Comparison of ENCODE assay signal across 1 cellular context in the genomic region with DNA sequence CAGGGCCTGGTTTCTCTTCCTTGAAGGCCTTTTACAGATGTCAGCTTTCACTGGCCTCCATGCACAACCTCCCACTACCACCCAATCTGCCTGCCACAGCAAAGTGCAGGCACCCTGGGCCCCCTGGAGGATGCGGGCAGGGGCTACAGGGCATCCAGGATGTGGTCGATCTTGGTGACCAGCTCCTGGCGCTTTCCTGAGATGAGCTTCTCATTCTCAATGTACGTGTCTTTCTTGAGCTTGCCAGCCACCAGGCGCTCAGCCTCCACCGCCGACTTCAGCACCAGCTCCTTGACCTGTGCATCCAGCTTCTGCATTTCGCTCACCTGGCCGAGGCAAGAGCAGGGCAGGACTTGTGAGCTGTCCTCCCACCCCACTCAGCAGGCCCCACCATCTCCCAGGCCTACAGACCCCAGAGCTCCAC.
TF ChIP-seq lines count a peak whose summit lies in the region.

No MANE protein-coding gene starts in this region.

TF ChIP-seq in K562, 482 proteins besides CTCF, POLR2A, EP300 and RAD21 (continued from another document):
- TF ChIP-seq, protein P1, sequence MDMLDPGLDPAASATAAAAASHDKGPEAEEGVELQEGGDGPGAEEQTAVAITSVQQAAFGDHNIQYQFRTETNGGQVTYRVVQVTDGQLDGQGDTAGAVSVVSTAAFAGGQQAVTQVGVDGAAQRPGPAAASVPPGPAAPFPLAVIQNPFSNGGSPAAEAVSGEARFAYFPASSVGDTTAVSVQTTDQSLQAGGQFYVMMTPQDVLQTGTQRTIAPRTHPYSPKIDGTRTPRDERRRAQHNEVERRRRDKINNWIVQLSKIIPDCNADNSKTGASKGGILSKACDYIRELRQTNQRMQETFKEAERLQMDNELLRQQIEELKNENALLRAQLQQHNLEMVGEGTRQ (CRISPR knock-in tag; IDR thresholded peaks at IDR 0.05): no peak
- no peak for TF ChIP-seq HNRNPL (IDR thresholded peaks at IDR 0.05; ENCODE audit: low read depth, low read length)
- TF ChIP-seq, protein P2, sequence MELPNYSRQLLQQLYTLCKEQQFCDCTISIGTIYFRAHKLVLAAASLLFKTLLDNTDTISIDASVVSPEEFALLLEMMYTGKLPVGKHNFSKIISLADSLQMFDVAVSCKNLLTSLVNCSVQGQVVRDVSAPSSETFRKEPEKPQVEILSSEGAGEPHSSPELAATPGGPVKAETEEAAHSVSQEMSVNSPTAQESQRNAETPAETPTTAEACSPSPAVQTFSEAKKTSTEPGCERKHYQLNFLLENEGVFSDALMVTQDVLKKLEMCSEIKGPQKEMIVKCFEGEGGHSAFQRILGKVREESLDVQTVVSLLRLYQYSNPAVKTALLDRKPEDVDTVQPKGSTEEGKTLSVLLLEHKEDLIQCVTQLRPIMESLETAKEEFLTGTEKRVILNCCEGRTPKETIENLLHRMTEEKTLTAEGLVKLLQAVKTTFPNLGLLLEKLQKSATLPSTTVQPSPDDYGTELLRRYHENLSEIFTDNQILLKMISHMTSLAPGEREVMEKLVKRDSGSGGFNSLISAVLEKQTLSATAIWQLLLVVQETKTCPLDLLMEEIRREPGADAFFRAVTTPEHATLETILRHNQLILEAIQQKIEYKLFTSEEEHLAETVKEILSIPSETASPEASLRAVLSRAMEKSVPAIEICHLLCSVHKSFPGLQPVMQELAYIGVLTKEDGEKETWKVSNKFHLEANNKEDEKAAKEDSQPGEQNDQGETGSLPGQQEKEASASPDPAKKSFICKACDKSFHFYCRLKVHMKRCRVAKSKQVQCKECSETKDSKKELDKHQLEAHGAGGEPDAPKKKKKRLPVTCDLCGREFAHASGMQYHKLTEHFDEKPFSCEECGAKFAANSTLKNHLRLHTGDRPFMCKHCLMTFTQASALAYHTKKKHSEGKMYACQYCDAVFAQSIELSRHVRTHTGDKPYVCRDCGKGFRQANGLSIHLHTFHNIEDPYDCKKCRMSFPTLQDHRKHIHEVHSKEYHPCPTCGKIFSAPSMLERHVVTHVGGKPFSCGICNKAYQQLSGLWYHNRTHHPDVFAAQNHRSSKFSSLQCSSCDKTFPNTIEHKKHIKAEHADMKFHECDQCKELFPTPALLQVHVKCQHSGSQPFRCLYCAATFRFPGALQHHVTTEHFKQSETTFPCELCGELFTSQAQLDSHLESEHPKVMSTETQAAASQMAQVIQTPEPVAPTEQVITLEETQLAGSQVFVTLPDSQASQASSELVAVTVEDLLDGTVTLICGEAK (IDR thresholded peaks at IDR 0.05): no peak
- TF ChIP-seq, protein P2 (CRISPR knock-in tag; IDR thresholded peaks at IDR 0.05): peak; percentile 51; the same call in 1 of the 2 replicates
- peak; percentile 22; the same call in 1 of the 2 replicates for TF ChIP-seq POLR2G (IDR thresholded peaks at IDR 0.05; ENCODE audit: low read depth, low read length)
- no peak for TF ChIP-seq ZNF324 (CRISPR knock-in tag; IDR thresholded peaks at IDR 0.05)
- no peak for TF ChIP-seq ID3 (CRISPR knock-in tag; IDR thresholded peaks at IDR 0.05)
- no peak for TF ChIP-seq ID3 (tag; IDR thresholded peaks at IDR 0.05)
- TF ChIP-seq SP2 (IDR thresholded peaks at IDR 0.05; ENCODE audit: extremely low read depth, low read depth, low read length, poor library complexity, severe bottlenecking): no peak
- TF ChIP-seq ZNF75A (CRISPR knock-in tag; IDR thresholded peaks at IDR 0.05): no peak
- TF ChIP-seq, protein P3, sequence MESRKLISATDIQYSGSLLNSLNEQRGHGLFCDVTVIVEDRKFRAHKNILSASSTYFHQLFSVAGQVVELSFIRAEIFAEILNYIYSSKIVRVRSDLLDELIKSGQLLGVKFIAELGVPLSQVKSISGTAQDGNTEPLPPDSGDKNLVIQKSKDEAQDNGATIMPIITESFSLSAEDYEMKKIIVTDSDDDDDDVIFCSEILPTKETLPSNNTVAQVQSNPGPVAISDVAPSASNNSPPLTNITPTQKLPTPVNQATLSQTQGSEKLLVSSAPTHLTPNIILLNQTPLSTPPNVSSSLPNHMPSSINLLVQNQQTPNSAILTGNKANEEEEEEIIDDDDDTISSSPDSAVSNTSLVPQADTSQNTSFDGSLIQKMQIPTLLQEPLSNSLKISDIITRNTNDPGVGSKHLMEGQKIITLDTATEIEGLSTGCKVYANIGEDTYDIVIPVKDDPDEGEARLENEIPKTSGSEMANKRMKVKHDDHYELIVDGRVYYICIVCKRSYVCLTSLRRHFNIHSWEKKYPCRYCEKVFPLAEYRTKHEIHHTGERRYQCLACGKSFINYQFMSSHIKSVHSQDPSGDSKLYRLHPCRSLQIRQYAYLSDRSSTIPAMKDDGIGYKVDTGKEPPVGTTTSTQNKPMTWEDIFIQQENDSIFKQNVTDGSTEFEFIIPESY (CRISPR knock-in tag; IDR thresholded peaks at IDR 0.05): peak; percentile 98
- TF ChIP-seq ZNF347 (CRISPR knock-in tag; IDR thresholded peaks at IDR 0.05; ENCODE audit: low read depth): no peak
- TF ChIP-seq BDP1 (IDR thresholded peaks at IDR 0.05; ENCODE audit: insufficient read depth, insufficient read length): no peak
- TF ChIP-seq, protein P4, sequence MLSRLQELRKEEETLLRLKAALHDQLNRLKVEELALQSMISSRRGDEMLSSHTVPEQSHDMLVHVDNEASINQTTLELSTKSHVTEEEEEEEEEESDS (CRISPR knock-in tag; IDR thresholded peaks at IDR 0.05): no peak
- TF ChIP-seq HDAC1 (IDR thresholded peaks at IDR 0.05): no peak
